In the genomic region with DNA sequence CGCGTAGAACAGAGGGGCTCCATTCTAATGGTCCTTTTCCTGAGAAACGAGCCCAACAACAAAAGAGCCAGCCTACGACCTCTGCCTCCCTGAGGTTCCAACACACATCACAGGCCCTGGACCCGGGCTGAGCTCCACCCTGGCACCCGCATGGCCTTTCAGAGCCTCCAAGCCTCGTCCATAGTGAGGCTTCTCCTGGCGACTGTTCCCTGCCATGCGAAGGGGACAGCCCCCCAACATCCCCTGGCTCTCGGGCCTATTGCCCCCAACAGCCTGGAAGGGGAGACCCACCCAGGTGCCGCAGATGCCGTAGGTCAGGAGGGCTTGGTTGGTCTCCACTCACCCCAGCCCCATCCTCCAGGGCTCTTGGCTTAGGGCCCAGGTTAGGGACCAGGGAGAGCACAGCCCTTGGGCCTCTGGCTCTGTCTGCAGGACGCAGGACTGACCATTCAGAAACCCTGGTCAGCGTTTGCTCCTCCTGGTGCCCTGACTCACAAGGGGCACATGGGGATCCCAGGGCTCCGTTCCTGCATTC, we compare ENCODE assay signal across 29 cellular contexts.
"Had no signal": no experiment of that assay in that cellular context is flagged by ENCODE, and none has a peak within 500 bp of the region (broad histone marks: within the 10 kb centered on the region; RNA-seq: fewer than 3 reads in every experiment).

No MANE protein-coding gene starts in this region.

- H3K9me3 ChIP-seq: esophagus muscularis mucosa, gastrocnemius medialis, heart left ventricle had no signal

- DNase-seq: activated CD4-positive, alpha-beta memory T cell treated with anti-CD3 and anti-CD28 coated beads, Interleukin-2, amount 10 ng/mL, durations not matched to agents 7 days and 5 days; activated CD4-positive, alpha-beta T cell treated with anti-CD3 and anti-CD28 coated beads for 1 hour; activated CD4-positive, alpha-beta T cell treated with anti-CD3 and anti-CD28 coated beads for 4 hours; activated CD4-positive, alpha-beta T cell treated with anti-CD3 and anti-CD28 coated beads, Interleukin-2, amount 10 ng/mL, durations not matched to agents 7 days and 5 days; activated CD4-positive, alpha-beta T cell treated with anti-CD3 and anti-CD28 coated beads, Interleukin-2, amount 50 U/mL, for 4 hours; activated CD8-positive, alpha-beta memory T cell treated with anti-CD3 and anti-CD28 coated beads, Interleukin-2, amount 50 U/mL, for 48 hours; activated gamma-delta T cell; activated naive CD4-positive, alpha-beta T cell; activated naive CD4-positive, alpha-beta T cell treated with anti-CD3 and anti-CD28 coated beads, Interleukin-2, amount 10 ng/mL, durations not matched to agents 7 days and 5 days; activated naive CD8-positive, alpha-beta T cell treated with anti-CD3 and anti-CD28 coated beads, Interleukin-2, amount 10 ng/mL, durations not matched to agents 7 days and 5 days; activated T-cell treated with anti-CD3 and anti-CD28 coated beads for 4 hours; activated T-cell treated with anti-CD3 and anti-CD28 coated beads, Interleukin-2, amount 50 U/mL, for 24 hours; activated T-cell treated with anti-CD3 and anti-CD28 coated beads, Interleukin-2, amount 50 U/mL, for 72 hours; amniotic stem cell; anterior cingulate cortex; brain microvascular endothelial cell; effector memory CD8-positive, alpha-beta T cell; erythroblast; foreskin keratinocyte; gastrocnemius medialis; glutamatergic neuron; T-helper 2 cell had no signal

- H3K36me3 ChIP-seq: brain microvascular endothelial cell, esophagus muscularis mucosa, gastrocnemius medialis, heart left ventricle had no signal

- H3K27me3 ChIP-seq: brain microvascular endothelial cell, foreskin keratinocyte had no signal

- H3K4me3 ChIP-seq: coronary artery, dorsolateral prefrontal cortex, esophagus muscularis mucosa, gastrocnemius medialis, heart left ventricle had no signal

- H3K4me1 ChIP-seq: esophagus muscularis mucosa, foreskin keratinocyte, gastrocnemius medialis, heart left ventricle had no signal

- ATAC-seq: activated naive CD4-positive, alpha-beta T cell treated with anti-CD3 and anti-CD28 coated beads, Interleukin-2, amount 50 U/mL, for 72 hours; activated T-cell treated with anti-CD3 and anti-CD28 coated beads, Interleukin-2, amount 50 U/mL, for 72 hours; effector memory CD8-positive, alpha-beta T cell; foreskin keratinocyte; gastrocnemius medialis; heart left ventricle; WTC11 had no signal

- H3K27ac ChIP-seq: brain microvascular endothelial cell, coronary artery, dorsolateral prefrontal cortex, esophagus muscularis mucosa, foreskin keratinocyte, gastrocnemius medialis, heart left ventricle, VCaP had no signal
